Comparison of ENCODE assay signal across 8 cellular contexts in the genomic region with DNA sequence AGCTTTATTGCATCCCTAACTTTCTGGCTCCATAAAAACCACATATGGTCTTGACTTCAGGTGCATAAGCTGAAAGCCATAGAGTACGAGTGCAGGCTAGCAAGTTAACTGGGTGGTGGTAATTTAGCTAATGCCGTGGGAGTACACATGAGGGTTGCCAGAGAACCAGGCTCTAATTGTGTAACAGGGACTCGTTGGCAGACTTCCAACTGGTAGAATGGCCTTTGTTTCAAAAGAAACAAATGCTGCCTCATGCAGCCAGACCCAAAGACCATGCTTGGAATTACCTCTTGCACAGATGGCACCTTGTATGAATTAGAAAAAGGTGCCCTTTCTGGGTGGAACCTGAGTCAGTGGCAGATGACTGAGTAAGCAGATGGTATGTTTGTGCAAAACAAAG.
DNase-seq lines count a peak whose midpoint lies in the region; ATAC-seq, FAIRE-seq and TF ChIP-seq lines count a peak whose summit lies in the region.

No MANE protein-coding gene starts in this region.

- TF ChIP-seq EP300 in SK-N-SH (IDR thresholded peaks at IDR 0.05; ENCODE audit: borderline replicate concordance in 1 of 2, low read depth in 1 of 2, low read length in 1 of 2) = no peak
- TF ChIP-seq EP300 in suprapubic skin (IDR thresholded peaks at IDR 0.05) = no peak

- no peaks in the 10 kb centered on the region for H3K27me3 ChIP-seq in SK-N-SH (ENCODE audit: insufficient read depth)
- no peaks in the 10 kb centered on the region for H3K27me3 ChIP-seq in PC-9 (ENCODE audit: insufficient read depth, low read depth)
- no peaks in the 10 kb centered on the region for H3K27me3 ChIP-seq in suprapubic skin
- H3K27me3 ChIP-seq in H7 (ENCODE audit: control insufficient read depth, insufficient read depth, low read length) = no peaks in the 10 kb centered on the region

- H3K4me1 ChIP-seq in SK-N-SH (ENCODE audit: control insufficient read depth in 1 of 2, insufficient read depth in 2 of 2, low read depth in 1 of 2, low read length in 1 of 2) (peaks cover 0 to 9% of the 10 kb centered on the region in 2 experiments; a peak in 1 of 4 replicates), PC-9 (replicated peaks; ENCODE audit: insufficient read depth) (peaks cover 9% of the 10 kb centered on the region), suprapubic skin (peaks cover 24% of the 10 kb centered on the region)

- FAIRE-seq in D721Med (lab: Jason Lieb, UNC) = no peak

- WGBS in SK-N-SH (ENCODE audit: low lambda C conversion rate) = 13% methylated on average over 3 of the region's 3 CpGs
- WGBS in suprapubic skin = 3% methylated on average over 3 of the region's 3 CpGs

- TF ChIP-seq CTCF in SK-N-SH (IDR thresholded peaks at IDR 0.05) (no peak), PC-9 (conservative IDR thresholded peaks at IDR 0.05) (no peak), suprapubic skin (IDR thresholded peaks at IDR 0.05) (no peak), D721Med (IDR thresholded peaks at IDR 0.05; ENCODE audit: insufficient read depth, missing control alignments) (no peak)

- peak; percentile 36 for DNase-seq in SK-N-SH
- DNase-seq in PC-9 = peak; percentile 26 to 56
- peak; percentile 56 for DNase-seq in left cardiac atrium
- DNase-seq in suprapubic skin (ENCODE audit: low spot score in 2 of 2) = no peak
- DNase-seq in central memory CD4-positive, alpha-beta T cell = no peak
- DNase-seq in D721Med (ENCODE audit: insufficient read length, low spot score) = no peak
- no peak for DNase-seq in H7

- H4K20me1 ChIP-seq in SK-N-SH (ENCODE audit: insufficient read depth) (no peaks in the 10 kb centered on the region), PC-9 (ENCODE audit: insufficient read depth) (no peaks in the 10 kb centered on the region)

- no peaks in the 10 kb centered on the region for H3K36me3 ChIP-seq in SK-N-SH (replicated peaks in 1 of 2; ENCODE audit: control insufficient read depth in 1 of 2, insufficient read depth in 2 of 2, low read length in 1 of 2)
- no peaks in the 10 kb centered on the region for H3K36me3 ChIP-seq in PC-9 (ENCODE audit: low read depth)
- H3K36me3 ChIP-seq in suprapubic skin = no peaks in the 10 kb centered on the region
- H3K36me3 ChIP-seq in H7 (replicated peaks; ENCODE audit: control insufficient read depth, insufficient read depth, low read length) = no peaks in the 10 kb centered on the region

- POLR2A ChIA-PET in SK-N-SH (lab: Yijun Ruan, JAX) (no interaction called here), PC-9 (lab: Charles Lee; ENCODE audit: unreplicated experiment) (no interaction called here)

- no peaks in the 10 kb centered on the region for H3K9me3 ChIP-seq in SK-N-SH
- H3K9me3 ChIP-seq in PC-9 (ENCODE audit: insufficient read depth, low read depth) = no peaks in the 10 kb centered on the region
- H3K9me3 ChIP-seq in suprapubic skin = no peaks in the 10 kb centered on the region

- H3K4me2 ChIP-seq in SK-N-SH (no peak overlapping the region), PC-9 (peak overlapping the region; percentile 23; the same call in 1 of the 2 replicates)

- CTCF ChIA-PET in SK-N-SH (lab: Yijun Ruan, JAX) = interaction anchor here (3.3 kb wide), 1 partner anchor 15 kb away, joined by 17 read pairs; no protein-coding TSS in a partner anchor
- CTCF ChIA-PET in PC-9 (lab: Charles Lee) = interaction anchor here (0.6 kb wide), 1 partner anchor 25 kb away, joined by 5 read pairs; no protein-coding TSS in a partner anchor

- no peaks in the 10 kb centered on the region for H3K9me2 ChIP-seq in SK-N-SH
- H3K9me2 ChIP-seq in PC-9 (ENCODE audit: insufficient read depth) = no peaks in the 10 kb centered on the region

- TF ChIP-seq RAD21 in SK-N-SH (IDR thresholded peaks at IDR 0.05; ENCODE audit: low read length) = no peak

- BruUV-seq in PC-9 (replicated peaks; lab: Mats Ljungman, UMichigan) = no TSS peak

- no peak overlapping the region for H3K9ac ChIP-seq in SK-N-SH

- no peaks in the 10 kb centered on the region for H3F3A ChIP-seq in SK-N-SH (replicated peaks; ENCODE audit: insufficient read depth)
- H3F3A ChIP-seq in PC-9 (ENCODE audit: insufficient read depth, low read depth) = no peaks in the 10 kb centered on the region

- H2AFZ ChIP-seq in SK-N-SH (ENCODE audit: low read depth) (no peak overlapping the region), PC-9 (no peak overlapping the region)

- ATAC-seq in SK-N-SH treated with all-trans-retinoic acid at 6 μM for 48 hours (no peak), left cardiac atrium (peak; percentile 54 to 67)

- TF ChIP-seq POLR2A in suprapubic skin (IDR thresholded peaks at IDR 0.05) = no peak

- no peak overlapping the region for H3K27ac ChIP-seq in SK-N-SH (ENCODE audit: low read depth in 2 of 2, low read length in 1 of 2)
- H3K27ac ChIP-seq in PC-9 = no peak overlapping the region
- H3K27ac ChIP-seq in suprapubic skin = peak overlapping the region; percentile 53

- H3K4me3 ChIP-seq in SK-N-SH (ENCODE audit: low read depth in 2 of 2, low read length in 1 of 2) = no peak overlapping the region
- H3K4me3 ChIP-seq in PC-9 = no peak overlapping the region
- H3K4me3 ChIP-seq in suprapubic skin = no peak overlapping the region
- no peak overlapping the region for H3K4me3 ChIP-seq in H7 (ENCODE audit: insufficient read depth, low read depth, low read length)

- H3K79me2 ChIP-seq in SK-N-SH (ENCODE audit: insufficient read depth) = no peaks in the 10 kb centered on the region
- H3K79me2 ChIP-seq in PC-9 (ENCODE audit: low read depth) = no peaks in the 10 kb centered on the region

- intact Hi-C loops in PC-9 (cut with micrococcal nuclease; ENCODE audit: unreplicated experiment) (no loop called here), left cardiac atrium (cut with DNase I) (no loop called here)

TF ChIP-seq in SK-N-SH, 30 proteins besides CTCF, POLR2A, EP300 and RAD21 (continues in another document):
- TF ChIP-seq REST (IDR thresholded peaks at IDR 0.05; ENCODE audit: low read depth, low read length) (no peak), YY1 (IDR thresholded peaks at IDR 0.05; ENCODE audit: low read depth) (no peak), MEF2A (IDR thresholded peaks at IDR 0.05; ENCODE audit: borderline replicate concordance, low read depth) (no peak), CHD2 (IDR thresholded peaks at IDR 0.05; ENCODE audit: low read length, partially characterized antibody) (no peak), GABPA (IDR thresholded peaks at IDR 0.05; ENCODE audit: low read depth) (no peak), RCOR1 (IDR thresholded peaks at IDR 0.05; ENCODE audit: low read length) (no peak)

TF ChIP-seq in SK-N-SH treated with all-trans-retinoic acid at 6 μM for 48 hours, 23 proteins besides CTCF, POLR2A, EP300 and RAD21:
- TF ChIP-seq TCF4 (CRISPR knock-in tag; IDR thresholded peaks at IDR 0.05; ENCODE audit: borderline replicate concordance) = no peak
- TF ChIP-seq ARNTL (CRISPR knock-in tag; IDR thresholded peaks at IDR 0.05; ENCODE audit: borderline replicate concordance, low read depth) = no peak
- TF ChIP-seq TOX (CRISPR knock-in tag; IDR thresholded peaks at IDR 0.05; ENCODE audit: borderline replicate concordance) = no peak
- no peak for TF ChIP-seq ZC3H10 (CRISPR knock-in tag; IDR thresholded peaks at IDR 0.05)
- no peak for TF ChIP-seq OSR1 (CRISPR knock-in tag; IDR thresholded peaks at IDR 0.05)
TF ChIP-seq in SK-N-SH treated with all-trans-retinoic acid at 6 μM for 48 hours: peak in this region for 0.

Comparison
In these comparisons a context has a peak if more than half of its experiments do, and no peak if none do; other contexts are left out.
1. DNase-seq: peak in SK-N-SH (single experiment), PC-9 (2 of 2) and left cardiac atrium (single experiment); none in suprapubic skin (0 of 2), central memory CD4-positive, alpha-beta T cell (single experiment), D721Med (single experiment) and H7 (single experiment).